ENCODE assay signal across 1 cellular context in genomic region chr7:134130124-134130523, GRCh38.
TF ChIP-seq lines count a peak whose summit lies in the region.

No MANE protein-coding gene starts in this region.

TF ChIP-seq in H1, 55 proteins besides CTCF, POLR2A, EP300 and RAD21 (continued from another document):
- TF ChIP-seq E2F6 (IDR thresholded peaks at IDR 0.05) (no peak), CREB1 (IDR thresholded peaks at IDR 0.05) (no peak), CEBPB (IDR thresholded peaks at IDR 0.05; ENCODE audit: low read depth, low read length) (0 out of 2 replicates have a peak, but pooled peaks have one; percentile 3), TEAD4 (IDR thresholded peaks at IDR 0.05; ENCODE audit: low read depth, low read length) (peak; percentile 83), EZH2 (IDR thresholded peaks at IDR 0.05; ENCODE audit: low read depth, low read length, severe bottlenecking) (no peak), CHD7 (IDR thresholded peaks at IDR 0.05; ENCODE audit: insufficient replicate concordance, low read length) (peak; percentile 83), NANOG (IDR thresholded peaks at IDR 0.05; ENCODE audit: insufficient read depth, low read depth, low read length, poor library complexity, severe bottlenecking) (no peak), FOSL1 (IDR thresholded peaks at IDR 0.05; ENCODE audit: insufficient read depth, low read depth, low read length) (no peak), MAFK (IDR thresholded peaks at IDR 0.05; ENCODE audit: low read depth, low read length) (no peak)
